ENCODE assay signal across 24 cellular contexts in genomic region chr7:48114115-48114514, GRCh38. TPM values are rescaled to one million over a fixed set of nuclear protein-coding genes. Genes with fewer than 3 reads are reported as not detected.
DNase-seq lines count a peak whose midpoint lies in the region; ATAC-seq, FAIRE-seq and TF ChIP-seq lines count a peak whose summit lies in the region.
"Had no signal": no experiment of that assay in that cellular context is flagged by ENCODE, and none has a peak within 500 bp of the region (broad histone marks: within the 10 kb centered on the region; RNA-seq: fewer than 3 reads in every experiment).

No MANE protein-coding gene starts in this region.

- H3K4me1 Mint-ChIP-seq in stimulated activated effector memory CD8-positive, alpha-beta T cell treated with anti-CD3 and anti-CD28 coated beads, Interleukin-12 subunit alpha, Interleukin-12 subunit beta, amount 100 ng/mL, for 72 hours: peaks cover 15% of the 10 kb centered on the region

- peaks cover 25% of the 10 kb centered on the region for H3K36me3 Mint-ChIP-seq in stimulated activated effector memory CD8-positive, alpha-beta T cell treated with anti-CD3 and anti-CD28 coated beads, Interleukin-12 subunit alpha, Interleukin-12 subunit beta, amount 100 ng/mL, for 72 hours

- H3K27ac ChIP-seq in mammary epithelial cell (ENCODE audit: insufficient read depth, low read depth, low read length): peak overlapping the region; percentile 5
- no peak overlapping the region for H3K27ac ChIP-seq in breast epithelium
- H3K27ac ChIP-seq in Panc1 (ENCODE audit: low read length): peak overlapping the region; percentile 49
- no peak overlapping the region for H3K27ac ChIP-seq in keratinocyte (ENCODE audit: control insufficient read depth, insufficient read depth, low read length)
- H3K27ac ChIP-seq: GM23248, SJSA1 had no signal

- H3K4me3 Mint-ChIP-seq in stimulated activated effector memory CD8-positive, alpha-beta T cell treated with anti-CD3 and anti-CD28 coated beads, Interleukin-12 subunit alpha, Interleukin-12 subunit beta, amount 100 ng/mL, for 72 hours: no peak overlapping the region
- H3K4me3 Mint-ChIP-seq: CD8-positive, alpha-beta T cell had no signal

- FAIRE-seq in keratinocyte (lab: Jason Lieb, UNC): peak; percentile 65
- FAIRE-seq: GM12891, RCC 7860 had no signal

- H3K27me3 ChIP-seq in mammary epithelial cell (ENCODE audit: insufficient read depth, low read length): no peaks in the 10 kb centered on the region
- H3K27me3 ChIP-seq in breast epithelium: no peaks in the 10 kb centered on the region
- no peaks in the 10 kb centered on the region for H3K27me3 ChIP-seq in Panc1 (ENCODE audit: control insufficient read depth, insufficient read depth, low read length)
- no peaks in the 10 kb centered on the region for H3K27me3 ChIP-seq in keratinocyte (ENCODE audit: control insufficient read depth, extremely low read depth, insufficient read depth, low read length)
- H3K27me3 ChIP-seq: SJSA1 had no signal

- H3K9me1 ChIP-seq in keratinocyte (ENCODE audit: control insufficient read depth, extremely low read depth, insufficient read depth, low read length): no peaks in the 10 kb centered on the region

- no peaks in the 10 kb centered on the region for H3K9me3 Mint-ChIP-seq in stimulated activated effector memory CD8-positive, alpha-beta T cell treated with anti-CD3 and anti-CD28 coated beads, Interleukin-12 subunit alpha, Interleukin-12 subunit beta, amount 100 ng/mL, for 72 hours
- H3K9me3 Mint-ChIP-seq: CD8-positive, alpha-beta T cell had no signal

- ATAC-seq in Panc1 (no peak), HG03139 (IDR thresholded peaks at IDR 0.05; ENCODE audit: unreplicated experiment) (no peak)
- ATAC-seq in stimulated activated effector memory CD8-positive, alpha-beta T cell treated with anti-CD3 and anti-CD28 coated beads, Interleukin-12 subunit alpha, Interleukin-12 subunit beta, amount 100 ng/mL, for 72 hours: no peak
- ATAC-seq in activated CD4-positive, CD25-positive, alpha-beta regulatory T cell treated with anti-CD3 and anti-CD28 coated beads, Interleukin-2, amount 50 U/mL, for 24 hours: no peak
- ATAC-seq: CD8-positive, alpha-beta T cell; HCT116 had no signal

- in situ Hi-C loops in mammary epithelial cell (cut with MboI; ENCODE audit: low sequenced_read_pairs in 2 of 2) (loop anchor here in 1 of 2 donors (10.0 kb wide), 1 partner anchor 139 kb away; the partner anchor contains the start of gene HUS1), Panc1 (cut with HindIII; ENCODE audit: low pct_unique_long_range_greater_than_20kb, low sequenced_read_pairs) (no loop called here)

- POLR2A ChIA-PET in Panc1 (lab: Charles Lee): interaction anchor here (0.7 kb wide), 1 partner anchor 44 kb away, joined by 3 read pairs; no protein-coding TSS in a partner anchor

- H3K4me2 ChIP-seq in mammary epithelial cell (ENCODE audit: insufficient read depth, low read depth, low read length) (peak overlapping the region; percentile 72), keratinocyte (ENCODE audit: control insufficient read depth, extremely low read depth, insufficient read depth, low read depth, low read length) (no peak overlapping the region)

- dilution Hi-C loops in mammary epithelial cell (cut with HindIII; ENCODE audit: low sequenced_read_pairs): no loop called here
- dilution Hi-C loops in keratinocyte (cut with MboI; ENCODE audit: extremely low pct_ligation_motif_present, low sequenced_read_pairs): no loop called here

- H3K9ac ChIP-seq in mammary epithelial cell (ENCODE audit: insufficient read depth, low read length): no peak overlapping the region
- no peak overlapping the region for H3K9ac ChIP-seq in keratinocyte (ENCODE audit: control insufficient read depth, extremely low read depth, insufficient read depth, low read length)
- H3K9ac ChIP-seq: GM23248 had no signal

- H2AFZ ChIP-seq in mammary epithelial cell (ENCODE audit: low read depth, low read length) (peak overlapping the region; percentile 84), keratinocyte (ENCODE audit: control insufficient read depth, low read length) (peak overlapping the region; percentile 59)
- H2AFZ ChIP-seq: GM23248 had no signal

- no peaks in the 10 kb centered on the region for H3K79me2 ChIP-seq in mammary epithelial cell (ENCODE audit: insufficient read depth, low read length)
- H3K79me2 ChIP-seq in keratinocyte (ENCODE audit: control insufficient read depth, insufficient read depth, low read length): no peaks in the 10 kb centered on the region

- H3K4me1 ChIP-seq in mammary epithelial cell (ENCODE audit: insufficient read depth, low read length): peaks cover 12% of the 10 kb centered on the region
- no peaks in the 10 kb centered on the region for H3K4me1 ChIP-seq in breast epithelium
- H3K4me1 ChIP-seq in Panc1 (ENCODE audit: control insufficient read depth, insufficient read depth, low read length): peaks cover 27% of the 10 kb centered on the region
- peaks cover 14% of the 10 kb centered on the region for H3K4me1 ChIP-seq in keratinocyte (ENCODE audit: control insufficient read depth, extremely low read depth, insufficient read depth, low read length)

- H3K36me3 ChIP-seq in mammary epithelial cell (ENCODE audit: insufficient read depth, low read length): peaks cover 3% of the 10 kb centered on the region
- no peaks in the 10 kb centered on the region for H3K36me3 ChIP-seq in breast epithelium
- H3K36me3 ChIP-seq in Panc1 (ENCODE audit: control insufficient read depth, insufficient read depth, low read length): no peaks in the 10 kb centered on the region
- peaks cover 0 to 1% of the 10 kb centered on the region in 2 experiments for H3K36me3 ChIP-seq in keratinocyte (ENCODE audit: control insufficient read depth in 2 of 2, extremely low read depth in 1 of 2, insufficient read depth in 2 of 2, low read length in 2 of 2)

- H4K20me1 ChIP-seq in mammary epithelial cell (ENCODE audit: insufficient read depth, low read length) (no peaks in the 10 kb centered on the region), keratinocyte (ENCODE audit: control insufficient read depth, extremely low read depth, insufficient read depth, low read length) (peaks cover 5% of the 10 kb centered on the region)

- DNase-seq in mammary epithelial cell (peak; percentile 43), breast epithelium (ENCODE audit: low spot score in 2 of 2) (no peak), Panc1 (ENCODE audit: low read depth, low spot score) (no peak), keratinocyte (ENCODE audit: low read depth, low spot score) (no peak)
- no peak for DNase-seq in stimulated activated effector memory CD8-positive, alpha-beta T cell treated with anti-CD3 and anti-CD28 coated beads, Interleukin-12 subunit alpha, Interleukin-12 subunit beta, amount 100 ng/mL, for 72 hours (ENCODE audit: low spot score in 2 of 2)
- no peak for DNase-seq in stimulated activated CD4-positive, alpha-beta T cell treated with anti-CD3 and anti-CD28 coated beads, Interleukin-12 subunit alpha, Interleukin-12 subunit beta, amount 100 ng/mL, for 4 hours
- DNase-seq: AML-193; C1 segment of cervical spinal cord; CD8-positive, alpha-beta T cell; DND-41; GM23248; KG1; NCI-H1092; NCI-H1436; NCI-H1930; NCI-H2227 treated with DMSO at 0.1 percent for 48 hours; NCI-H510A treated with DMSO at 0.1 percent for 48 hours; NCI-H774 had no signal

- 21% methylated on average over 9 of the region's 9 CpGs for WGBS in mammary epithelial cell (ENCODE audit: low coverage, missing lambda C conversion rate)

- no peak for TF ChIP-seq CTCF in mammary epithelial cell (conservative IDR thresholded peaks at IDR 0.05 in 1 of 2, IDR thresholded peaks at IDR 0.05 in 1 of 2; ENCODE audit: extremely low read depth in 1 of 2, insufficient read depth in 1 of 2, low read depth in 1 of 2, low read length in 2 of 2)
- TF ChIP-seq CTCF in breast epithelium (IDR thresholded peaks at IDR 0.05): no peak
- no peak for TF ChIP-seq CTCF in Panc1 (IDR thresholded peaks at IDR 0.05)
- TF ChIP-seq CTCF in keratinocyte (optimal IDR thresholded peaks at IDR 0.05 in 1 of 3, IDR thresholded peaks at IDR 0.05 in 1 of 3, conservative IDR thresholded peaks at IDR 0.05 in 1 of 3; ENCODE audit: extremely low read depth in 1 of 3, insufficient read depth in 2 of 3, low read length in 3 of 3): no peak

- H3K9me3 ChIP-seq in mammary epithelial cell (replicated peaks; ENCODE audit: insufficient read depth, low read length) (no peaks in the 10 kb centered on the region), breast epithelium (no peaks in the 10 kb centered on the region), Panc1 (ENCODE audit: control insufficient read depth, insufficient read depth, low read depth, low read length) (no peaks in the 10 kb centered on the region), keratinocyte (ENCODE audit: control insufficient read depth, low read depth, low read length) (no peaks in the 10 kb centered on the region)
- H3K9me3 ChIP-seq: SJSA1 had no signal

- H3K27ac Mint-ChIP-seq in stimulated activated effector memory CD8-positive, alpha-beta T cell treated with anti-CD3 and anti-CD28 coated beads, Interleukin-12 subunit alpha, Interleukin-12 subunit beta, amount 100 ng/mL, for 72 hours: peak overlapping the region; percentile 77
- H3K27ac Mint-ChIP-seq: CD8-positive, alpha-beta T cell had no signal

- CTCF ChIA-PET in mammary epithelial cell (lab: Charles Lee; ENCODE audit: low non-redundant PET): interaction anchor here (0.6 kb wide), 1 partner anchor 169 kb away, joined by 10 read pairs; no protein-coding TSS in a partner anchor
- CTCF ChIA-PET in Panc1 (lab: Charles Lee): interaction anchor here (0.7 kb wide), 1 partner anchor 58 kb away, joined by 4 read pairs; no protein-coding TSS in a partner anchor

- intact Hi-C loops in mammary epithelial cell (cut with micrococcal nuclease) (no loop called here), breast epithelium (cut with DNase I; ENCODE audit: low total_unique reads) (loop anchor here (1.0 kb wide), 1 partner anchor 160 kb away; no protein-coding TSS in a partner anchor), Panc1 (cut with micrococcal nuclease; ENCODE audit: unreplicated experiment) (loop anchor here (5.0 kb wide), 1 partner anchor 1738 kb away; no protein-coding TSS in a partner anchor)

- no TSS peak for BruUV-seq in mammary epithelial cell (replicated peaks; lab: Mats Ljungman, UMichigan)
- BruUV-seq in Panc1 (replicated peaks; lab: Mats Ljungman, UMichigan): no TSS peak

- TF ChIP-seq POLR2A in breast epithelium (IDR thresholded peaks at IDR 0.05): no peak

- no peak overlapping the region for H3K4me3 ChIP-seq in mammary epithelial cell (replicated peaks in 1 of 3; ENCODE audit: insufficient read depth in 1 of 3, low read depth in 2 of 3, low read length in 3 of 3)
- no peak overlapping the region for H3K4me3 ChIP-seq in breast epithelium
- H3K4me3 ChIP-seq in Panc1 (ENCODE audit: low read depth in 2 of 2, low read length in 2 of 2): no peak overlapping the region
- no peak overlapping the region for H3K4me3 ChIP-seq in keratinocyte (ENCODE audit: control insufficient read depth in 2 of 3, extremely low read depth in 1 of 3, insufficient read depth in 2 of 3, low read depth in 1 of 3, low read length in 3 of 3)
- H3K4me3 ChIP-seq: GM23248, SJSA1 had no signal

RNA-seq across cellular contexts. Expression of gene UPP1, which starts 25.1 kb away (rescaled TPM):
- total RNA-seq in mammary epithelial cell: 100 to 1,000 TPM in 1 of 2 donors, 10 to 100 TPM in 1; 87.7 to 992 TPM
- polyA plus RNA-seq in mammary epithelial cell: 254 TPM
- 190 TPM for polyA minus RNA-seq in mammary epithelial cell
- 10 to 100 TPM; 11.1 to 32.1 (median 19.5) TPM for total RNA-seq in breast epithelium
- 331 TPM for total RNA-seq in Panc1 (2021; ENCODE audit: unreplicated experiment)
- polyA plus RNA-seq in Panc1 (2012; ENCODE audit: insufficient read length): 234 TPM
- polyA plus RNA-seq in keratinocyte: 165 to 226 TPM (median 202 TPM) in 3 replicates
- polyA plus RNA-seq in keratinocyte (2011; ENCODE audit: low read depth): 303 TPM
- polyA plus RNA-seq in keratinocyte (2011; cell fraction: cytosol; rRNA removed): 124 and 240 TPM in 2 replicates
- 328 and 366 TPM in 2 replicates for polyA plus RNA-seq in keratinocyte (2011; cell fraction: nucleus; rRNA removed)
- 177 and 511 TPM in 2 replicates for polyA plus RNA-seq in keratinocyte (2012; ENCODE audit: low replicate concordance)
- polyA minus RNA-seq in keratinocyte: 120 to 141 TPM (median 124 TPM) in 3 replicates
- 141 TPM for polyA minus RNA-seq in keratinocyte (2011; cell fraction: cytosol; rRNA and poly(A)+ RNA removed)
- polyA minus RNA-seq in keratinocyte (2011; cell fraction: nucleus; rRNA and poly(A)+ RNA removed): 105 and 108 TPM in 2 replicates

RNA-seq across cellular contexts. Expression of gene ABCA13, which starts 57.1 kb away (rescaled TPM):
- total RNA-seq in mammary epithelial cell (1 to 10 TPM; 1.5 to 3.4 TPM), breast epithelium (under 1 TPM; under 0.01 to 0.29 (median under 0.01) TPM), Panc1 (2021; ENCODE audit: unreplicated experiment) (1.7 TPM)
- polyA plus RNA-seq in mammary epithelial cell (1.0 TPM), keratinocyte (0.23 to 0.76 TPM (median 0.61 TPM) in 3 replicates)
- polyA minus RNA-seq in mammary epithelial cell (7.5 TPM), keratinocyte (0.52 to 7.2 TPM (median 1.1 TPM) in 3 replicates)
- 1.4 TPM for polyA plus RNA-seq in Panc1 (2012; ENCODE audit: insufficient read length)
- not detected for polyA plus RNA-seq in keratinocyte (2011; ENCODE audit: low read depth)
- polyA plus RNA-seq in keratinocyte (2011; cell fraction: cytosol; rRNA removed): 0.16 and 0.19 TPM in 2 replicates
- 0.48 and 0.55 TPM in 2 replicates for polyA plus RNA-seq in keratinocyte (2011; cell fraction: nucleus; rRNA removed)
- 0.07 and 0.60 TPM in 2 replicates for polyA plus RNA-seq in keratinocyte (2012; ENCODE audit: low replicate concordance)
- polyA minus RNA-seq in keratinocyte (2011; cell fraction: cytosol; rRNA and poly(A)+ RNA removed): 0.38 TPM
- polyA minus RNA-seq in keratinocyte (2011; cell fraction: nucleus; rRNA and poly(A)+ RNA removed): 0.95 and 1.3 TPM in 2 replicates
- total RNA-seq: CD8-positive, alpha-beta T cell had no signal
- polyA plus RNA-seq: GM23248 had no signal

Comparison
In these comparisons a context has a peak if more than half of its experiments do, and no peak if none do; other contexts are left out.
1. H3K27ac ChIP-seq: peak in mammary epithelial cell (single experiment) and Panc1 (single experiment); none in breast epithelium (0 of 2) and keratinocyte (single experiment).